24 cellular contexts compared by ENCODE assay signal in the genomic region with DNA sequence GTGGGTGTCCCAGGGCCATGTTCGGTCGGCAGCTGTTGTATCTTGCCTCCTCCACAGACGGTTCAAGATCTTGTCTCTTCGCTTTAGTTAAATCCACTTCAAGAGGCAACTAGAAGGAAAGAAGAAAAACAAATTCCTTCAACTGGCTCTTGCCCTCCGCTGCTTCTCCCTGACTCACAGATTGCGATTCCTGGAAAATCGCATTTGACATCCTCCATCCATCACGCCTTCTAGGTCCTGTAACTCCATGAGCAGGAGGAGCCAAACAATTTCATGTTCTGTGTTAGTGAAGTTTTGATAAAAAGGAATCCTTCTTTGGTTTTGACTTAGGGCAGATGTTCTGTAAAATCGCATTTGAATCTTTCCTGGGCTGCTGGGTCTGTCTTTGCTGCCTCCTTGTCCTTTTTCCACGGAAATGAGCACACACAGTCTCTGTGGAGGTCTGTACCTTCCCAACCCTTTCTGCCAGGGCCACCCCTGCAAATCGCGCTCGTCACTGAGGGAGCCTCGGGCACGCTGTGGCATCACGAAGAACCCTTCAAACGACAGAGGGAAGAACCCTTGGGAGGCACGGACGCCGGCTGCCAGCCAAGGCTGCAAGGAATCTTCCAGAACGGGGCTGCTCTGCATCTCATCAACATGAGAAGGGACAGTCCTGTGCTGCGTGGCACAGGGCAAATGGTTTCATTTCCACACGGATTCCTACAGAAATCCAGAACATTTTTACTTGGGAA. TPM values are rescaled to one million over a fixed set of nuclear protein-coding genes. Genes with fewer than 3 reads are reported as not detected.
DNase-seq lines count a peak whose midpoint lies in the region; ATAC-seq, FAIRE-seq and TF ChIP-seq lines count a peak whose summit lies in the region.
"Had no signal": no experiment of that assay in that cellular context is flagged by ENCODE, and none has a peak within 500 bp of the region (broad histone marks: within the 10 kb centered on the region; RNA-seq: fewer than 3 reads in every experiment).

No MANE protein-coding gene starts in this region.

- H3K27ac ChIP-seq in GM23338 (ENCODE audit: low read depth) = peak overlapping the region; percentile 69
- H3K27ac ChIP-seq: 22Rv1, C4-2B, gastrocnemius medialis, prostate gland, SJSA1, tibial nerve had no signal

- ATAC-seq in GM23338 = no peak
- ATAC-seq in natural killer cell treated with Interleukin-12 subunit alpha and Interleukin-12 subunit beta and Interleukin-15 and Interleukin-18, amount 100 ng/mL, for 72 hours = no peak
- ATAC-seq: gastrocnemius medialis, left ventricle myocardium superior had no signal

- TF ChIP-seq POLR2A in GM12892 (IDR thresholded peaks at IDR 0.05; ENCODE audit: low read depth, low read length) = no peak

- no peak overlapping the region for H3K4me3 Mint-ChIP-seq in T-helper 2 cell treated with Interferon-gamma antibody and Interleukin-4, amounts not matched to agents 5 μg/mL and 100 μg/mL, for 36 hours
- no peak overlapping the region for H3K4me3 Mint-ChIP-seq in GM23338
- H3K4me3 Mint-ChIP-seq in natural killer cell treated with Interleukin-12 subunit alpha and Interleukin-12 subunit beta and Interleukin-15 and Interleukin-18, amount 100 ng/mL, for 72 hours = peak overlapping the region; percentile 16
- H3K4me3 Mint-ChIP-seq: brain had no signal

- no peaks in the 10 kb centered on the region for H3K27me3 ChIP-seq in GM23338 (ENCODE audit: insufficient read depth)
- H3K27me3 ChIP-seq: gastrocnemius medialis, SJSA1, tibial nerve had no signal

- no peak overlapping the region for H3K4me2 ChIP-seq in GM23338

- peaks cover 12% of the 10 kb centered on the region for H3F3A ChIP-seq in GM23338 (replicated peaks; ENCODE audit: low read depth)

- no peaks in the 10 kb centered on the region for H3K9me2 ChIP-seq in GM23338 (ENCODE audit: insufficient read depth)

- no peak for TF ChIP-seq CTCF in GM23338 (conservative IDR thresholded peaks at IDR 0.05; ENCODE audit: low read depth in 2 of 2)

- peak overlapping the region; percentile 43 for H3K27ac Mint-ChIP-seq in T-helper 2 cell treated with Interferon-gamma antibody and Interleukin-4, amounts not matched to agents 5 μg/mL and 100 μg/mL, for 36 hours
- peak overlapping the region; percentile 1; the same call in 1 of the 2 replicates for H3K27ac Mint-ChIP-seq in GM23338
- peak overlapping the region; percentile 56 to 80 for H3K27ac Mint-ChIP-seq in natural killer cell treated with Interleukin-12 subunit alpha and Interleukin-12 subunit beta and Interleukin-15 and Interleukin-18, amount 100 ng/mL, for 72 hours

- peaks cover 17% of the 10 kb centered on the region for H3K4me1 Mint-ChIP-seq in T-helper 2 cell treated with Interferon-gamma antibody and Interleukin-4, amounts not matched to agents 5 μg/mL and 100 μg/mL, for 36 hours (ENCODE audit: low read depth)
- peaks cover 31% of the 10 kb centered on the region for H3K4me1 Mint-ChIP-seq in GM23338
- peaks cover 16 to 26% of the 10 kb centered on the region in 2 donors for H3K4me1 Mint-ChIP-seq in natural killer cell treated with Interleukin-12 subunit alpha and Interleukin-12 subunit beta and Interleukin-15 and Interleukin-18, amount 100 ng/mL, for 72 hours (ENCODE audit: low read depth in 2 of 2)
- H3K4me1 Mint-ChIP-seq: brain had no signal

- no peaks in the 10 kb centered on the region; the same call in 1 of the 2 replicates for H4K20me1 ChIP-seq in GM23338 (replicated peaks; ENCODE audit: insufficient read depth)

- no peaks in the 10 kb centered on the region for H3K9me3 Mint-ChIP-seq in T-helper 2 cell treated with Interferon-gamma antibody and Interleukin-4, amounts not matched to agents 5 μg/mL and 100 μg/mL, for 36 hours
- H3K9me3 Mint-ChIP-seq in GM23338 = no peaks in the 10 kb centered on the region
- no peaks in the 10 kb centered on the region for H3K9me3 Mint-ChIP-seq in natural killer cell treated with Interleukin-12 subunit alpha and Interleukin-12 subunit beta and Interleukin-15 and Interleukin-18, amount 100 ng/mL, for 72 hours
- H3K9me3 Mint-ChIP-seq: brain had no signal

- H3K4me1 ChIP-seq in GM23338 (ENCODE audit: insufficient read depth) = peaks cover 6% of the 10 kb centered on the region
- H3K4me1 ChIP-seq: prostate gland, tibial nerve had no signal

- no peaks in the 10 kb centered on the region for H3K79me2 ChIP-seq in GM23338 (replicated peaks; ENCODE audit: insufficient read depth)

- no peak overlapping the region for H3K4me3 ChIP-seq in GM23338
- H3K4me3 ChIP-seq: gastrocnemius medialis, prostate gland, SJSA1, tibial nerve had no signal

- DNase-seq in T-helper 2 cell treated with Interferon-gamma antibody and Interleukin-4, amounts not matched to agents 5 μg/mL and 100 μg/mL, for 36 hours (ENCODE audit: low spot score) = no peak
- no peak for DNase-seq in T-helper 2 cell
- no peak for DNase-seq in GM23338 (ENCODE audit: low spot score)
- DNase-seq in amniotic epithelial cell (ENCODE audit: low read depth) = peak; percentile 95
- no peak for DNase-seq in natural killer cell treated with Interleukin-12 subunit alpha and Interleukin-12 subunit beta and Interleukin-15 and Interleukin-18, amount 100 ng/mL, for 72 hours (ENCODE audit: low spot score)
- no peak for DNase-seq in NCI-H1930 (lab: John Stamatoyannopoulos, UW)
- DNase-seq in T-helper 1 cell = no peak
- no peak for DNase-seq in GM12892 (ENCODE audit: insufficient read length)
- DNase-seq: activated CD4-positive, alpha-beta T cell treated with anti-CD3 and anti-CD28 coated beads, Interleukin-2, amount 50 U/mL, for 48 hours; activated effector memory CD4-positive, alpha-beta T cell treated with anti-CD3 and anti-CD28 coated beads, Interleukin-2, amount 50 U/mL, for 16 hours; DMS79; gastrocnemius medialis; GOT3; left ventricle myocardium superior; small intestine; stimulated activated CD4-positive, alpha-beta T cell treated with anti-CD3 and anti-CD28 coated beads, Interleukin-4, amount 100 ng/mL, for 4 hours; stimulated activated CD8-positive, alpha-beta memory T cell treated with anti-CD3 and anti-CD28 coated beads, Interleukin-4, amount 100 ng/mL, for 48 hours had no signal

- no peak for FAIRE-seq in GM12892 (lab: Jason Lieb, UNC)
- FAIRE-seq: small intestine, TTC549 had no signal

- peaks cover 32% of the 10 kb centered on the region for H3K36me3 ChIP-seq in GM23338 (ENCODE audit: insufficient read depth)

- H3K36me3 Mint-ChIP-seq in T-helper 2 cell treated with Interferon-gamma antibody and Interleukin-4, amounts not matched to agents 5 μg/mL and 100 μg/mL, for 36 hours (ENCODE audit: low read depth) = peaks cover 58% of the 10 kb centered on the region
- H3K36me3 Mint-ChIP-seq in GM23338 (ENCODE audit: low read depth) = peaks cover 91% of the 10 kb centered on the region
- peaks cover 10% of the 10 kb centered on the region for H3K36me3 Mint-ChIP-seq in natural killer cell treated with Interleukin-12 subunit alpha and Interleukin-12 subunit beta and Interleukin-15 and Interleukin-18, amount 100 ng/mL, for 72 hours

- no peak overlapping the region for H2AFZ ChIP-seq in GM23338

- H3K27me3 Mint-ChIP-seq in T-helper 2 cell treated with Interferon-gamma antibody and Interleukin-4, amounts not matched to agents 5 μg/mL and 100 μg/mL, for 36 hours (ENCODE audit: low read depth) = no peaks in the 10 kb centered on the region
- H3K27me3 Mint-ChIP-seq in GM23338 (ENCODE audit: insufficient read depth, low read depth, poor library complexity) = peaks cover 4% of the 10 kb centered on the region
- H3K27me3 Mint-ChIP-seq in natural killer cell treated with Interleukin-12 subunit alpha and Interleukin-12 subunit beta and Interleukin-15 and Interleukin-18, amount 100 ng/mL, for 72 hours = no peaks in the 10 kb centered on the region
- H3K27me3 Mint-ChIP-seq: brain had no signal

TF ChIP-seq in GM23338, 12 proteins besides CTCF, POLR2A, EP300 and RAD21 (continues in another document):
- TF ChIP-seq ZNF331 (CRISPR knock-in tag; IDR thresholded peaks at IDR 0.05; ENCODE audit: low read depth) (no peak), EZH2 (IDR thresholded peaks at IDR 0.05; ENCODE audit: low read depth, unreplicated experiment) (no peak), JUNB (IDR thresholded peaks at IDR 0.05; ENCODE audit: unreplicated experiment) (no peak), EZH2phosphoT487 (IDR thresholded peaks at IDR 0.05; ENCODE audit: unreplicated experiment) (no peak), NANOG (IDR thresholded peaks at IDR 0.05; ENCODE audit: borderline replicate concordance) (no peak), POLR2AphosphoS5 (IDR thresholded peaks at IDR 0.05; ENCODE audit: low read depth) (no peak), STAT1 (IDR thresholded peaks at IDR 0.05; ENCODE audit: unreplicated experiment) (no peak), ETS1 (IDR thresholded peaks at IDR 0.05) (no peak), CREB1 (CRISPR knock-in tag; IDR thresholded peaks at IDR 0.05; ENCODE audit: low read depth) (no peak)

RNA-seq across cellular contexts. Expression of gene RAD52, which starts 32.6 kb away (rescaled TPM):
- 12.5 and 21.3 TPM in 2 replicates for total RNA-seq in GM23338 (2014; rRNA removed; shearing (Covaris generic))
- polyA plus RNA-seq in GM23338 (2016; fragmentation: Nextera tagmentation; extraction: Ambion mirVana) = 8.7 and 10.9 TPM in 2 replicates
- total RNA-seq in natural killer cell treated with Interleukin-12 subunit alpha and Interleukin-12 subunit beta and Interleukin-15 and Interleukin-18, amount 100 ng/mL, for 72 hours = 10 to 100 TPM; 17.0 to 24.9 TPM
- polyA plus RNA-seq in GM12892 (2012; ENCODE audit: missing spikeins) = 7.6 TPM

Comparison
In these comparisons a context has a peak if more than half of its experiments do, and no peak if none do; other contexts are left out.
1. H3K27ac Mint-ChIP-seq: peak in every context shown above with its lines; median percentile 68 in natural killer cell treated with Interleukin-12 subunit alpha and Interleukin-12 subunit beta and Interleukin-15 and Interleukin-18, amount 100 ng/mL, for 72 hours; 43 in T-helper 2 cell treated with Interferon-gamma antibody and Interleukin-4, amounts not matched to agents 5 μg/mL and 100 μg/mL, for 36 hours; 1 in GM23338.